6 cellular contexts compared by ENCODE assay signal in genomic region chr5:181210698-181211097, GRCh38. TPM values are rescaled to one million over a fixed set of nuclear protein-coding genes. Genes with fewer than 3 reads are reported as not detected.
DNase-seq lines count a peak whose midpoint lies in the region; ATAC-seq, FAIRE-seq and TF ChIP-seq lines count a peak whose summit lies in the region.
"Not testable (repeated sequence)": the region's sequence is repeated elsewhere in the genome, so short reads cannot be mapped to it uniquely, and the experiment has no call there.

No MANE protein-coding gene starts in this region.

- POLR2A ChIA-PET in CD4-positive, alpha-beta T cell (lab: Charles Lee): interaction anchor here (1.1 kb wide), 1 partner anchor 21 kb away, joined by 3 read pairs; no protein-coding TSS in a partner anchor
- POLR2A ChIA-PET in HEK293 (lab: Yijun Ruan, JAX): interaction anchor here (1.0 kb wide), 1 partner anchor 13 kb away, joined by 3 read pairs; the partner anchor contains the start of gene TRIM41
- POLR2A ChIA-PET in HepG2 (lab: Yijun Ruan, JAX): not testable (repeated sequence)

- DNase-seq in CD4-positive, alpha-beta T cell; T-helper 17 cell; HepG2 (ENCODE audit: low spot score): not testable (repeated sequence)
- DNase-seq in sigmoid colon: peak; percentile 19

- H3K27me3 ChIP-seq in CD4-positive, alpha-beta T cell (ENCODE audit: control insufficient read depth, insufficient read depth, low read length); HepG2 (ENCODE audit: control insufficient read depth in 1 of 2, insufficient read depth in 2 of 2, low read length in 2 of 2); sigmoid colon: not testable (repeated sequence)

- CTCF ChIA-PET in CD4-positive, alpha-beta T cell (lab: Charles Lee); HepG2 (lab: Yijun Ruan, JAX; ENCODE audit: low intra/inter-chr PET ratio, low total read pairs): not testable (repeated sequence)
- CTCF ChIA-PET in HEK293 (lab: Yijun Ruan, JAX): interaction anchor here (0.8 to 0.9 kb wide), 3 partner anchors 18 to 342 kb away, joined by 3 read pairs; no protein-coding TSS in a partner anchor

- TF ChIP-seq POLR2A in HepG2 (IDR thresholded peaks at IDR 0.05; ENCODE audit: insufficient read depth in 1 of 2, low read depth in 2 of 2, low read length in 2 of 2); sigmoid colon (IDR thresholded peaks at IDR 0.05): not testable (repeated sequence)

- H3K36me3 Mint-ChIP-seq in CD4-positive, alpha-beta T cell (ENCODE audit: low read depth): peaks cover 27% of the 10 kb centered on the region
- H3K36me3 Mint-ChIP-seq in T-helper 17 cell (ENCODE audit: low read depth); brain: not testable (repeated sequence)

- not testable (repeated sequence) for H3K9me3 ChIP-seq in CD4-positive, alpha-beta T cell (ENCODE audit: control insufficient read depth, low read length); HEK293 (ENCODE audit: control insufficient read depth, insufficient read depth, low read depth, low read length); T-helper 17 cell (ENCODE audit: control insufficient read depth, low read length, poor library complexity, severe bottlenecking); HepG2 (ENCODE audit: low read length); sigmoid colon

- not testable (repeated sequence) for H3K9ac ChIP-seq in HepG2 (ENCODE audit: insufficient read depth, low read depth, low read length)

- not testable (repeated sequence) for H3K27ac ChIP-seq in CD4-positive, alpha-beta T cell (ENCODE audit: low read depth, low read length); HEK293 (ENCODE audit: extremely low read depth, low read depth, low read length); HepG2 (ENCODE audit: extremely low read length, insufficient read depth, low read length); sigmoid colon

- in situ Hi-C loops in HepG2 (cut with HindIII; ENCODE audit: extremely low pct_ligation_motif_present, low pct_unique_long_range_greater_than_20kb): not testable (repeated sequence)

- TF ChIP-seq CTCF in CD4-positive, alpha-beta T cell (IDR thresholded peaks at IDR 0.05); HEK293 (tag by site-specific recombination; IDR thresholded peaks at IDR 0.05); brain (conservative IDR thresholded peaks at IDR 0.05); HepG2 (CRISPR knock-in tag; IDR thresholded peaks at IDR 0.05); sigmoid colon (IDR thresholded peaks at IDR 0.05): not testable (repeated sequence)

- H4K20me1 ChIP-seq in HepG2 (ENCODE audit: insufficient read depth, low read length): not testable (repeated sequence)

- not testable (repeated sequence) for TF ChIP-seq RAD21 in HepG2 (CRISPR knock-in tag; IDR thresholded peaks at IDR 0.05)

- H3K27ac Mint-ChIP-seq in CD4-positive, alpha-beta T cell: peak overlapping the region; percentile 62
- not testable (repeated sequence) for H3K27ac Mint-ChIP-seq in T-helper 17 cell, brain

- ATAC-seq in CD4-positive, alpha-beta T cell (ENCODE audit: poor library complexity); T-helper 17 cell; HepG2: not testable (repeated sequence)

- not testable (repeated sequence) for H3K4me1 ChIP-seq in HEK293 (ENCODE audit: control insufficient read depth, insufficient read depth, low read length); HepG2 (ENCODE audit: insufficient read depth, low read length)
- peaks cover 0 to 15% (median 14%) of the 10 kb centered on the region in 4 donors for H3K4me1 ChIP-seq in sigmoid colon

- intact Hi-C loops in CD4-positive, alpha-beta T cell (cut with DNase I, micrococcal nuclease): loop anchor here in 1 of 2 experiments (10.0 kb wide), 1 partner anchor 46 kb away; no protein-coding TSS in a partner anchor
- intact Hi-C loops in HepG2 (cut with micrococcal nuclease; ENCODE audit: unreplicated experiment); sigmoid colon (cut with DNase I): not testable (repeated sequence)

- H2AFZ ChIP-seq in HepG2 (ENCODE audit: low read length): not testable (repeated sequence)

- FAIRE-seq in HepG2 (lab: Jason Lieb, UNC): not testable (repeated sequence)

- H3K4me2 ChIP-seq in HepG2 (ENCODE audit: low read depth, low read length): not testable (repeated sequence)

- not testable (repeated sequence) for BruUV-seq in HepG2 (replicated peaks; lab: Mats Ljungman, UMichigan)

- H3K27me3 Mint-ChIP-seq in CD4-positive, alpha-beta T cell: peaks cover 22% of the 10 kb centered on the region
- H3K27me3 Mint-ChIP-seq in T-helper 17 cell (peaks cover 13% of the 10 kb centered on the region), brain (peaks cover 47% of the 10 kb centered on the region)

- TF ChIP-seq EP300 in HepG2 (IDR thresholded peaks at IDR 0.05; ENCODE audit: low read depth in 2 of 2, low read length in 2 of 2); HepG2 (CRISPR knock-in tag; IDR thresholded peaks at IDR 0.05; ENCODE audit: borderline replicate concordance); sigmoid colon (IDR thresholded peaks at IDR 0.05): not testable (repeated sequence)

- H3K9me3 Mint-ChIP-seq in CD4-positive, alpha-beta T cell: not testable (repeated sequence)
- peaks cover 0 to 14% (median 7%) of the 10 kb centered on the region in 5 experiments for H3K9me3 Mint-ChIP-seq in brain

- peaks cover 44% of the 10 kb centered on the region for H3K4me1 Mint-ChIP-seq in CD4-positive, alpha-beta T cell (ENCODE audit: low read depth)
- H3K4me1 Mint-ChIP-seq in T-helper 17 cell (peaks cover 24% of the 10 kb centered on the region), brain (peaks cover 34% of the 10 kb centered on the region)

- H3K36me3 ChIP-seq in HEK293 (ENCODE audit: control insufficient read depth in 2 of 2, insufficient read depth in 1 of 2, low read length in 2 of 2); HepG2 (replicated peaks in 1 of 2; ENCODE audit: control insufficient read depth in 1 of 2, insufficient read depth in 2 of 2, low read length in 2 of 2); sigmoid colon: not testable (repeated sequence)

- not testable (repeated sequence) for H3K79me2 ChIP-seq in HepG2 (ENCODE audit: insufficient read depth, low read length)

- 57% methylated on average over 17 of the region's 17 CpGs for WGBS in HepG2 (ENCODE audit: low lambda C conversion rate)
- 83 to 84% methylated on average over 17 of the region's 17 CpGs for WGBS in sigmoid colon, 2 donors

- H3K4me3 ChIP-seq in HEK293 (ENCODE audit: low read depth, low read length); HepG2 (replicated peaks in 1 of 3; ENCODE audit: insufficient read depth in 1 of 3, low read depth in 2 of 3, low read length in 3 of 3); sigmoid colon: not testable (repeated sequence)

- H3K4me3 Mint-ChIP-seq in CD4-positive, alpha-beta T cell: not testable (repeated sequence)
- H3K4me3 Mint-ChIP-seq in T-helper 17 cell (peak overlapping the region; percentile 21), brain (peak overlapping the region in 3 of 5 experiments; percentile 32 to 54 (median 49))

RNA-seq across cellular contexts. Expression of gene TRIM7, which starts 5.7 kb away (rescaled TPM):
- total RNA-seq in CD4-positive, alpha-beta T cell: 1 to 10 TPM; 3.4 to 3.8 TPM
- total RNA-seq in T-helper 17 cell (1 to 10 TPM; 2.2 to 3.5 TPM), HepG2 (2016; rRNA removed; fragmentation: Illumina TruSeq; extraction: Trizol) (not detected in 2 replicates), sigmoid colon (1 to 10 TPM in 3 of 4 donors, under 1 TPM in 1; 0.55 to 2.1 (median 1.1) TPM)
- polyA plus RNA-seq in brain (ENCODE audit: insufficient read depth, low read depth, low replicate concordance) (0.22 TPM), HepG2 (2011; rRNA removed) (0.10 and 0.13 TPM in 2 replicates), sigmoid colon (1 to 10 TPM in 2 of 3 donors, under 1 TPM in 1; 0.60 to 5.3 (median 3.2) TPM)
- not detected in 2 replicates for total RNA-seq in HepG2 (2016; cell fraction: cytosol; rRNA removed; fragmentation: Illumina TruSeq; extraction: Trizol; ENCODE audit: low read depth)
- not detected in 2 replicates for total RNA-seq in HepG2 (2016; cell fraction: insoluble cytoplasmic fraction; rRNA removed; fragmentation: Illumina TruSeq; extraction: Trizol)
- total RNA-seq in HepG2 (2016; cell fraction: membrane; rRNA removed; fragmentation: Illumina TruSeq; extraction: Trizol): not detected in 2 replicates
- total RNA-seq in HepG2 (2016; cell fraction: nucleus; rRNA removed; fragmentation: Illumina TruSeq; extraction: Trizol): not detected in 2 replicates
- polyA plus RNA-seq in HepG2 (2011; cell fraction: cytosol; rRNA removed): 0.11 and 0.13 TPM in 2 replicates
- 0.16 and 0.29 TPM in 2 replicates for polyA plus RNA-seq in HepG2 (2011; cell fraction: nucleus; rRNA removed)
- 0.13 TPM in 1 of 2 replicates, not detected in the other for polyA plus RNA-seq in HepG2 (2012)
- not detected in 2 replicates for polyA plus RNA-seq in HepG2 (2016; cell fraction: cytosol; fragmentation: Illumina TruSeq; extraction: Trizol; ENCODE audit: low read depth)
- polyA plus RNA-seq in HepG2 (2016; cell fraction: insoluble cytoplasmic fraction; fragmentation: Illumina TruSeq; extraction: Trizol; ENCODE audit: low read depth): not detected in 2 replicates
- polyA plus RNA-seq in HepG2 (2016; cell fraction: membrane; fragmentation: Illumina TruSeq; extraction: Trizol; ENCODE audit: low read depth): 0.23 TPM in 1 of 2 replicates, not detected in the other
- polyA plus RNA-seq in HepG2 (2016; cell fraction: nucleus; fragmentation: Illumina TruSeq; extraction: Trizol; ENCODE audit: insufficient read depth, low read depth): not detected in 2 replicates
- 10.8 TPM in 1 of 2 replicates, not detected in the other for polyA minus RNA-seq in HepG2 (2011; rRNA and poly(A)+ RNA removed; ENCODE audit: low replicate concordance)
- 0.88 TPM in 1 of 2 replicates, not detected in the other for polyA minus RNA-seq in HepG2 (2011; cell fraction: cytosol; rRNA and poly(A)+ RNA removed)
- polyA minus RNA-seq in HepG2 (2011; cell fraction: nucleus; rRNA and poly(A)+ RNA removed): 1.2 TPM in 1 of 2 replicates, not detected in the other

RNA-seq across cellular contexts. Expression of gene TRIM41, which starts 12.4 kb away (rescaled TPM):
- total RNA-seq in CD4-positive, alpha-beta T cell: 10 to 100 TPM; 21.4 to 24.0 TPM
- 10 to 100 TPM; 23.4 to 29.6 TPM for total RNA-seq in T-helper 17 cell
- 33.0 TPM for polyA plus RNA-seq in brain (ENCODE audit: insufficient read depth, low read depth, low replicate concordance)
- 10.9 and 16.7 TPM in 2 replicates for total RNA-seq in HepG2 (2016; rRNA removed; fragmentation: Illumina TruSeq; extraction: Trizol)
- total RNA-seq in HepG2 (2016; cell fraction: cytosol; rRNA removed; fragmentation: Illumina TruSeq; extraction: Trizol; ENCODE audit: low read depth): 3.4 and 3.6 TPM in 2 replicates
- total RNA-seq in HepG2 (2016; cell fraction: insoluble cytoplasmic fraction; rRNA removed; fragmentation: Illumina TruSeq; extraction: Trizol): 12.4 and 16.7 TPM in 2 replicates
- total RNA-seq in HepG2 (2016; cell fraction: membrane; rRNA removed; fragmentation: Illumina TruSeq; extraction: Trizol): 9.1 and 9.7 TPM in 2 replicates
- total RNA-seq in HepG2 (2016; cell fraction: nucleus; rRNA removed; fragmentation: Illumina TruSeq; extraction: Trizol): 11.4 and 13.1 TPM in 2 replicates
- polyA plus RNA-seq in HepG2 (2011; rRNA removed): 10.2 and 10.9 TPM in 2 replicates
- 5.4 and 6.4 TPM in 2 replicates for polyA plus RNA-seq in HepG2 (2011; cell fraction: cytosol; rRNA removed)
- polyA plus RNA-seq in HepG2 (2011; cell fraction: nucleus; rRNA removed): 66.0 and 81.3 TPM in 2 replicates
- polyA plus RNA-seq in HepG2 (2012): 10.5 and 10.9 TPM in 2 replicates
- 2.6 and 3.0 TPM in 2 replicates for polyA plus RNA-seq in HepG2 (2016; cell fraction: cytosol; fragmentation: Illumina TruSeq; extraction: Trizol; ENCODE audit: low read depth)
- polyA plus RNA-seq in HepG2 (2016; cell fraction: insoluble cytoplasmic fraction; fragmentation: Illumina TruSeq; extraction: Trizol; ENCODE audit: low read depth): 15.2 and 16.5 TPM in 2 replicates
- polyA plus RNA-seq in HepG2 (2016; cell fraction: membrane; fragmentation: Illumina TruSeq; extraction: Trizol; ENCODE audit: low read depth): 7.8 and 8.3 TPM in 2 replicates
- polyA plus RNA-seq in HepG2 (2016; cell fraction: nucleus; fragmentation: Illumina TruSeq; extraction: Trizol; ENCODE audit: insufficient read depth, low read depth): 28.6 and 33.8 TPM in 2 replicates
- polyA minus RNA-seq in HepG2 (2011; rRNA and poly(A)+ RNA removed; ENCODE audit: low replicate concordance): 7.5 and 14.8 TPM in 2 replicates
- 3.3 and 3.7 TPM in 2 replicates for polyA minus RNA-seq in HepG2 (2011; cell fraction: cytosol; rRNA and poly(A)+ RNA removed)
- polyA minus RNA-seq in HepG2 (2011; cell fraction: nucleus; rRNA and poly(A)+ RNA removed): 17.4 and 18.8 TPM in 2 replicates
- total RNA-seq in sigmoid colon: 10 to 100 TPM in 2 of 4 donors, 1 to 10 TPM in 2; 8.2 to 15.3 (median 11.8) TPM
- polyA plus RNA-seq in sigmoid colon: 10 to 100 TPM; 13.2 to 25.3 (median 19.0) TPM

RNA-seq across cellular contexts. Expression of gene RACK1, which starts 33.0 kb away (rescaled TPM):
- 1,000 to 10,000 TPM; 2,499 to 2,682 TPM for total RNA-seq in CD4-positive, alpha-beta T cell
- total RNA-seq in T-helper 17 cell (1,000 to 10,000 TPM; 2,138 to 2,163 TPM), HepG2 (2016; rRNA removed; fragmentation: Illumina TruSeq; extraction: Trizol) (2,514 and 3,226 TPM in 2 replicates), sigmoid colon (1,000 to 10,000 TPM; 2,029 to 2,209 (median 2,163) TPM)
- polyA plus RNA-seq in brain (ENCODE audit: insufficient read depth, low read depth, low replicate concordance) (2,812 TPM), HepG2 (2011; rRNA removed) (6,141 and 6,693 TPM in 2 replicates), sigmoid colon (1,000 to 10,000 TPM; 1,821 to 2,943 (median 2,181) TPM)
- total RNA-seq in HepG2 (2016; cell fraction: cytosol; rRNA removed; fragmentation: Illumina TruSeq; extraction: Trizol; ENCODE audit: low read depth): 4,063 and 4,402 TPM in 2 replicates
- total RNA-seq in HepG2 (2016; cell fraction: insoluble cytoplasmic fraction; rRNA removed; fragmentation: Illumina TruSeq; extraction: Trizol): 2,554 and 3,310 TPM in 2 replicates
- total RNA-seq in HepG2 (2016; cell fraction: membrane; rRNA removed; fragmentation: Illumina TruSeq; extraction: Trizol): 5,165 and 5,275 TPM in 2 replicates
- total RNA-seq in HepG2 (2016; cell fraction: nucleus; rRNA removed; fragmentation: Illumina TruSeq; extraction: Trizol): 943 and 1,018 TPM in 2 replicates
- 6,517 and 7,296 TPM in 2 replicates for polyA plus RNA-seq in HepG2 (2011; cell fraction: cytosol; rRNA removed)
- 2,166 and 2,467 TPM in 2 replicates for polyA plus RNA-seq in HepG2 (2011; cell fraction: nucleus; rRNA removed)
- 4,104 and 4,114 TPM in 2 replicates for polyA plus RNA-seq in HepG2 (2012)
- polyA plus RNA-seq in HepG2 (2016; cell fraction: cytosol; fragmentation: Illumina TruSeq; extraction: Trizol; ENCODE audit: low read depth): 3,699 and 3,997 TPM in 2 replicates
- 3,545 and 3,580 TPM in 2 replicates for polyA plus RNA-seq in HepG2 (2016; cell fraction: insoluble cytoplasmic fraction; fragmentation: Illumina TruSeq; extraction: Trizol; ENCODE audit: low read depth)
- 4,862 and 5,343 TPM in 2 replicates for polyA plus RNA-seq in HepG2 (2016; cell fraction: membrane; fragmentation: Illumina TruSeq; extraction: Trizol; ENCODE audit: low read depth)
- polyA plus RNA-seq in HepG2 (2016; cell fraction: nucleus; fragmentation: Illumina TruSeq; extraction: Trizol; ENCODE audit: insufficient read depth, low read depth): 1,515 and 1,598 TPM in 2 replicates
- 10,364 and 11,951 TPM in 2 replicates for polyA minus RNA-seq in HepG2 (2011; rRNA and poly(A)+ RNA removed; ENCODE audit: low replicate concordance)
- 2,548 and 2,636 TPM in 2 replicates for polyA minus RNA-seq in HepG2 (2011; cell fraction: cytosol; rRNA and poly(A)+ RNA removed)
- 1,064 and 1,481 TPM in 2 replicates for polyA minus RNA-seq in HepG2 (2011; cell fraction: nucleus; rRNA and poly(A)+ RNA removed)

RNA-seq across cellular contexts. Expression of gene TRIM52, which starts 50.2 kb away (rescaled TPM):
- total RNA-seq in CD4-positive, alpha-beta T cell: 10 to 100 TPM; 35.9 to 37.6 TPM
- 10 to 100 TPM; 32.2 to 34.6 TPM for total RNA-seq in T-helper 17 cell
- 3.1 TPM for polyA plus RNA-seq in brain (ENCODE audit: insufficient read depth, low read depth, low replicate concordance)
- 5.7 and 7.2 TPM in 2 replicates for total RNA-seq in HepG2 (2016; rRNA removed; fragmentation: Illumina TruSeq; extraction: Trizol)
- 0.20 and 0.44 TPM in 2 replicates for total RNA-seq in HepG2 (2016; cell fraction: cytosol; rRNA removed; fragmentation: Illumina TruSeq; extraction: Trizol; ENCODE audit: low read depth)
- total RNA-seq in HepG2 (2016; cell fraction: insoluble cytoplasmic fraction; rRNA removed; fragmentation: Illumina TruSeq; extraction: Trizol): 5.4 and 6.0 TPM in 2 replicates
- total RNA-seq in HepG2 (2016; cell fraction: membrane; rRNA removed; fragmentation: Illumina TruSeq; extraction: Trizol): 2.1 and 2.2 TPM in 2 replicates
- total RNA-seq in HepG2 (2016; cell fraction: nucleus; rRNA removed; fragmentation: Illumina TruSeq; extraction: Trizol): 10.3 and 12.8 TPM in 2 replicates
- 11.6 and 11.7 TPM in 2 replicates for polyA plus RNA-seq in HepG2 (2011; rRNA removed)
- polyA plus RNA-seq in HepG2 (2011; cell fraction: cytosol; rRNA removed): 4.4 and 5.3 TPM in 2 replicates
- polyA plus RNA-seq in HepG2 (2011; cell fraction: nucleus; rRNA removed): 16.4 and 22.4 TPM in 2 replicates
- 9.0 and 15.2 TPM in 2 replicates for polyA plus RNA-seq in HepG2 (2012)
- 0.20 and 0.26 TPM in 2 replicates for polyA plus RNA-seq in HepG2 (2016; cell fraction: cytosol; fragmentation: Illumina TruSeq; extraction: Trizol; ENCODE audit: low read depth)
- polyA plus RNA-seq in HepG2 (2016; cell fraction: insoluble cytoplasmic fraction; fragmentation: Illumina TruSeq; extraction: Trizol; ENCODE audit: low read depth): 5.4 and 5.6 TPM in 2 replicates
- polyA plus RNA-seq in HepG2 (2016; cell fraction: membrane; fragmentation: Illumina TruSeq; extraction: Trizol; ENCODE audit: low read depth): 0.95 and 1.1 TPM in 2 replicates
- polyA plus RNA-seq in HepG2 (2016; cell fraction: nucleus; fragmentation: Illumina TruSeq; extraction: Trizol; ENCODE audit: insufficient read depth, low read depth): 27.9 and 33.0 TPM in 2 replicates
- 9.3 and 15.7 TPM in 2 replicates for polyA minus RNA-seq in HepG2 (2011; rRNA and poly(A)+ RNA removed; ENCODE audit: low replicate concordance)
- 2.7 and 3.2 TPM in 2 replicates for polyA minus RNA-seq in HepG2 (2011; cell fraction: cytosol; rRNA and poly(A)+ RNA removed)
- 22.7 and 24.9 TPM in 2 replicates for polyA minus RNA-seq in HepG2 (2011; cell fraction: nucleus; rRNA and poly(A)+ RNA removed)
- 10 to 100 TPM in 3 of 4 donors, 1 to 10 TPM in 1; 7.1 to 26.9 (median 16.0) TPM for total RNA-seq in sigmoid colon
- polyA plus RNA-seq in sigmoid colon: 1 to 10 TPM; 4.2 to 9.6 (median 5.8) TPM
